In genomic region chr5:61307611-61308010, GRCh38 we compare ENCODE assay signal across 16 cellular contexts.
"Had no signal": no experiment of that assay in that cellular context is flagged by ENCODE, and none has a peak within 500 bp of the region (broad histone marks: within the 10 kb centered on the region; RNA-seq: fewer than 3 reads in every experiment).

No MANE protein-coding gene starts in this region.

- H3K27me3 ChIP-seq: pancreas, stomach, thyroid gland had no signal

- H3K27ac ChIP-seq: pancreas, stomach, thyroid gland, WERI-Rb-1 had no signal

- H3K27ac Mint-ChIP-seq: activated naive CD4-positive, alpha-beta T cell treated with anti-CD3 and anti-CD28 coated beads, Interleukin-2, amount 50 U/mL, for 72 hours; effector memory CD8-positive, alpha-beta T cell; mesothelial cell of epicardium had no signal

- H3K36me3 Mint-ChIP-seq: activated naive CD4-positive, alpha-beta T cell treated with anti-CD3 and anti-CD28 coated beads, Interleukin-2, amount 50 U/mL, for 72 hours; brain; mesothelial cell of epicardium had no signal

- H3K27me3 Mint-ChIP-seq: dendritic cell treated with granulocyte-macrophage colony-stimulating factor and Interleukin-4, amounts not matched to agents 40 ng/mL and 50 ng/mL, for 4 days had no signal

- DNase-seq: activated CD4-positive, alpha-beta T cell treated with anti-CD3 and anti-CD28 coated beads for 48 hours; activated effector memory CD4-positive, alpha-beta T cell treated with Interleukin-2 at 50 U/mL for 16 hours; amniotic stem cell; cerebellar nuclear complex; effector memory CD8-positive, alpha-beta T cell; pancreas; retina; stomach; T1000; thyroid gland; WERI-Rb-1 had no signal

- H3K4me1 Mint-ChIP-seq: neural crest cell had no signal

- H3K9me3 ChIP-seq: pancreas, stomach, thyroid gland had no signal

- H3K4me3 Mint-ChIP-seq: brain; dendritic cell treated with granulocyte-macrophage colony-stimulating factor and Interleukin-4, amounts not matched to agents 40 ng/mL and 50 ng/mL, for 4 days; effector memory CD8-positive, alpha-beta T cell; mesothelial cell of epicardium; neural crest cell had no signal

- H3K9me3 Mint-ChIP-seq: activated naive CD4-positive, alpha-beta T cell treated with anti-CD3 and anti-CD28 coated beads, Interleukin-2, amount 50 U/mL, for 72 hours; brain; dendritic cell treated with granulocyte-macrophage colony-stimulating factor and Interleukin-4, amounts not matched to agents 40 ng/mL and 50 ng/mL, for 4 days; effector memory CD8-positive, alpha-beta T cell; mesothelial cell of epicardium; neural crest cell had no signal

- H3K4me1 ChIP-seq: pancreas had no signal

- H3K36me3 ChIP-seq: pancreas, stomach, thyroid gland, WERI-Rb-1 had no signal

- H3K4me3 ChIP-seq: pancreas, stomach, thyroid gland had no signal
